Comparison of ENCODE assay signal across 23 cellular contexts in genomic region chr11:26442131-26442530, GRCh38.
DNase-seq lines count a peak whose midpoint lies in the region; ATAC-seq and TF ChIP-seq lines count a peak whose summit lies in the region.
"Had no signal": no experiment of that assay in that cellular context is flagged by ENCODE, and none has a peak within 500 bp of the region (broad histone marks: within the 10 kb centered on the region; RNA-seq: fewer than 3 reads in every experiment).

No MANE protein-coding gene starts in this region.

- in situ Hi-C loops in brain microvascular endothelial cell (cut with HindIII; ENCODE audit: low pct_ligation_motif_present, low sequenced_read_pairs): no loop called here
- in situ Hi-C loops in GM13976 (cut with MboI; ENCODE audit: low sequenced_read_pairs, unreplicated experiment): no loop called here

- ATAC-seq in heart right ventricle: no peak
- ATAC-seq: activated naive CD4-positive, alpha-beta T cell treated with anti-CD3 and anti-CD28 coated beads, Interleukin-2, amount 50 U/mL, for 72 hours; left lobe of liver had no signal

- 69 to 78% (median 75%) methylated on average over 2 of the region's 2 CpGs for WGBS in spleen, 5 donors
- WGBS in heart right ventricle, 2 donors: 71 to 84% methylated on average over 2 of the region's 2 CpGs

- H3K27me3 ChIP-seq in brain microvascular endothelial cell (replicated peaks) (no peaks in the 10 kb centered on the region), spleen (replicated peaks in 1 of 7) (no peaks in the 10 kb centered on the region), heart right ventricle (no peaks in the 10 kb centered on the region)
- H3K27me3 ChIP-seq: cardiac muscle cell, esophagus squamous epithelium, neutrophil, right atrium auricular region had no signal

- TF ChIP-seq POLR2A in spleen (IDR thresholded peaks at IDR 0.05): no peak

- H3K36me3 ChIP-seq in brain microvascular endothelial cell (replicated peaks) (no peaks in the 10 kb centered on the region), spleen (no peaks in the 10 kb centered on the region), heart right ventricle (no peaks in the 10 kb centered on the region)
- H3K36me3 ChIP-seq: cardiac muscle cell, esophagus squamous epithelium, neutrophil, right atrium auricular region had no signal

- H3K9me3 ChIP-seq in spleen (peaks cover 0 to under 1% (median 0%) of the 10 kb centered on the region in 8 donors), heart right ventricle (no peaks in the 10 kb centered on the region)
- H3K9me3 ChIP-seq: Caco-2, esophagus squamous epithelium, neutrophil, right atrium auricular region had no signal

- H3K4me1 ChIP-seq in spleen: no peaks in the 10 kb centered on the region
- no peaks in the 10 kb centered on the region for H3K4me1 ChIP-seq in heart right ventricle
- H3K4me1 ChIP-seq: Caco-2, esophagus squamous epithelium, right atrium auricular region had no signal

- no peak for TF ChIP-seq CTCF in AG09309 (IDR thresholded peaks at IDR 0.05; ENCODE audit: control insufficient read depth, insufficient read depth, low read depth, low read length, missing control alignments)
- TF ChIP-seq CTCF in HFF-Myc (IDR thresholded peaks at IDR 0.05; ENCODE audit: low read depth, low read length, missing control alignments): no peak
- TF ChIP-seq CTCF in brain microvascular endothelial cell (IDR thresholded peaks at IDR 0.05; ENCODE audit: low read depth, low read length, missing control alignments): no peak
- no peak for TF ChIP-seq CTCF in foreskin fibroblast (IDR thresholded peaks at IDR 0.05; ENCODE audit: low read depth, low read length)
- TF ChIP-seq CTCF in spleen (IDR thresholded peaks at IDR 0.05 in 8 of 11, conservative IDR thresholded peaks at IDR 0.05 in 3 of 11): no peak
- TF ChIP-seq CTCF in heart right ventricle (IDR thresholded peaks at IDR 0.05): no peak
- no peak for TF ChIP-seq CTCF in GM13976 (IDR thresholded peaks at IDR 0.05; ENCODE audit: borderline replicate concordance, control extremely low read depth, extremely low read depth, insufficient read depth, missing control alignments)

- intact Hi-C loops in spleen (cut with DNase I; ENCODE audit: low total_unique reads): no loop called here
- intact Hi-C loops in heart right ventricle (cut with DNase I): no loop called here

- H3K4me3 ChIP-seq in AG09309 (ENCODE audit: control insufficient read depth, low read depth, low read length) (no peak overlapping the region), HFF-Myc (replicated peaks; ENCODE audit: low read depth, low read length) (no peak overlapping the region), brain microvascular endothelial cell (ENCODE audit: low read depth, low read length) (no peak overlapping the region), foreskin fibroblast (ENCODE audit: low read depth in 1 of 2, low read length in 2 of 2) (no peak overlapping the region), spleen (no peak overlapping the region), heart right ventricle (no peak overlapping the region)
- H3K4me3 ChIP-seq: cardiac muscle cell, esophagus squamous epithelium, right atrium auricular region had no signal

- DNase-seq in AG09309 (ENCODE audit: low read depth): peak; percentile 54
- peak; percentile 53 for DNase-seq in HFF-Myc (ENCODE audit: extremely low read depth, low read depth)
- peak; percentile 1 for DNase-seq in brain microvascular endothelial cell
- peak; percentile 91 to 97 for DNase-seq in foreskin fibroblast
- no peak for DNase-seq in spleen
- DNase-seq in heart right ventricle: no peak
- no peak for DNase-seq in GM13976 (ENCODE audit: low spot score)
- DNase-seq in amygdala (lab: John Stamatoyannopoulos, UW): no peak
- DNase-seq: ACHN; activated CD8-positive, alpha-beta memory T cell treated with anti-CD3 and anti-CD28 coated beads for 24 hours; Caco-2; esophagus squamous epithelium; NCI-H1417 treated with DMSO at 0.1 percent for 48 hours; NCI-H2171 treated with DMSO at 0.1 percent for 48 hours; NCI-H82; stimulated activated naive CD4-positive, alpha-beta T cell treated with Interleukin-2 at 50 U/mL for 16 hours; T-helper 9 cell; trophoblast cell had no signal

- H3K27ac ChIP-seq in brain microvascular endothelial cell (no peak overlapping the region), spleen (no peak overlapping the region), heart right ventricle (no peak overlapping the region)
- H3K27ac ChIP-seq: cardiac muscle cell, esophagus squamous epithelium, neutrophil, right atrium auricular region had no signal

Comparison
In these comparisons a context has a peak if more than half of its experiments do, and no peak if none do; other contexts are left out.
1. DNase-seq: peak in AG09309 (single experiment), HFF-Myc (single experiment), brain microvascular endothelial cell (single experiment) and foreskin fibroblast (2 of 2); none in spleen (single experiment), heart right ventricle (0 of 2), GM13976 (single experiment) and amygdala (0 of 56).